ENCODE assay signal across 28 cellular contexts in genomic region chr11:84105148-84105547, GRCh38.
"Had no signal": no experiment of that assay in that cellular context is flagged by ENCODE, and none has a peak within 500 bp of the region (broad histone marks: within the 10 kb centered on the region; RNA-seq: fewer than 3 reads in every experiment).

No MANE protein-coding gene starts in this region.

- H3K4me3 ChIP-seq: K562, SJCRH30, SK-N-MC had no signal

- H3K27me3 ChIP-seq: brain microvascular endothelial cell, SJCRH30 had no signal

- FAIRE-seq: K562, TTC549 had no signal

- DNase-seq: activated CD4-positive, alpha-beta T cell treated with anti-CD3 and anti-CD28 coated beads, Interleukin-2, amount 10 ng/mL, durations not matched to agents 24 days and 14 days; activated CD4-positive, alpha-beta T cell treated with anti-CD3 and anti-CD28 coated beads, Interleukin-2, amount 50 U/mL, for 4 hours; activated CD8-positive, alpha-beta T cell treated with anti-CD3 and anti-CD28 coated beads for 36 hours; activated effector memory CD4-positive, alpha-beta T cell treated with anti-CD3 and anti-CD28 coated beads, Interleukin-2, amount 50 U/mL, for 16 hours; activated naive CD4-positive, alpha-beta T cell; activated naive CD4-positive, alpha-beta T cell treated with anti-CD3 and anti-CD28 coated beads, Interleukin-2, amount 50 U/mL, for 16 hours; activated naive CD8-positive, alpha-beta T cell treated with anti-CD3 and anti-CD28 coated beads for 36 hours; activated T-cell treated with anti-CD3 and anti-CD28 coated beads, Interleukin-2, amount 50 U/mL, for 1 hour; activated T-cell treated with anti-CD3 and anti-CD28 coated beads, Interleukin-2, amount 50 U/mL, for 72 hours; amniotic stem cell; aorta; brain microvascular endothelial cell; NCI-H1092 treated with DMSO at 0.1 percent for 48 hours; NCI-H1417; NCI-H187 treated with DMSO at 0.1 percent for 48 hours; NCI-H2081; NCI-H2171 treated with DMSO at 0.1 percent for 48 hours; NCI-H2227 treated with DMSO at 0.1 percent for 48 hours; NCI-H446 treated with DMSO at 0.1 percent for 48 hours; NCI-H524; NCI-H69; OCI-M1; SHP77; SJCRH30 had no signal

- H3K27ac ChIP-seq: brain microvascular endothelial cell, SJCRH30, SK-N-MC had no signal

- ATAC-seq: activated CD8-positive, alpha-beta T cell treated with anti-CD3 and anti-CD28 coated beads for 36 hours; activated T-cell treated with anti-CD3 and anti-CD28 coated beads, Interleukin-2, amount 50 U/mL, for 72 hours; activated T-helper 17 cell treated with anti-CD3 and anti-CD28 coated beads, Interleukin-2, amount 50 U/mL, for 72 hours; K562 had no signal

- H3K9me3 ChIP-seq: SJCRH30 had no signal

- H3K36me3 ChIP-seq: brain microvascular endothelial cell, SJCRH30 had no signal

- H3K4me1 ChIP-seq: SJCRH30 had no signal
